1 cellular context compared by ENCODE assay signal in genomic region chr5:176612008-176612407, GRCh38.
TF ChIP-seq lines count a peak whose summit lies in the region.

No MANE protein-coding gene starts in this region.

TF ChIP-seq in HepG2, 621 proteins besides CTCF, POLR2A, EP300 and RAD21:
- TF ChIP-seq ARNT (IDR thresholded peaks at IDR 0.05) (no peak), ZNF777 (CRISPR knock-in tag; IDR thresholded peaks at IDR 0.05) (0 out of 2 replicates have a peak, but pooled peaks have one; percentile 3)
TF ChIP-seq in HepG2: peak in this region for 1.
